ENCODE assay signal across 2 cellular contexts in the genomic region with DNA sequence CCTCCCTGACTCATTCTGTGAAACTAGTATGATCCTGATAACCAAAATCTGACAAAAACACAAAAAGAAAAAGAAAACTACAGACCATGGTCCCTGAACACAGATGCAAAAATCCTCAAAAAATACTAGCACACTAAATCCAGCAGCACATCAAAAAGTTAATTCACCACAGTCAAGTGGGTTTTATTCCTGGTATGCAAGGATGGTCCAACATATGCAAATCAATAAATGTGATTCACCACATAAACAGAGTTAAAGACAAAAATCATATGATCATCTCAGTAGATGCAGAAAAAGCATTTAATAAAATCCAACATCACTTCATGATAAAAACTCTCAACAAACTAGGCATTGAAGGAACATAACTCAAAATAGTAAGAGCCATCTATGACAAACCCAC.
TF ChIP-seq lines count a peak whose summit lies in the region.

No MANE protein-coding gene starts in this region.

TF ChIP-seq in A549, 52 proteins besides CTCF, POLR2A, EP300 and RAD21 (continued from another document):
- TF ChIP-seq, protein P1, sequence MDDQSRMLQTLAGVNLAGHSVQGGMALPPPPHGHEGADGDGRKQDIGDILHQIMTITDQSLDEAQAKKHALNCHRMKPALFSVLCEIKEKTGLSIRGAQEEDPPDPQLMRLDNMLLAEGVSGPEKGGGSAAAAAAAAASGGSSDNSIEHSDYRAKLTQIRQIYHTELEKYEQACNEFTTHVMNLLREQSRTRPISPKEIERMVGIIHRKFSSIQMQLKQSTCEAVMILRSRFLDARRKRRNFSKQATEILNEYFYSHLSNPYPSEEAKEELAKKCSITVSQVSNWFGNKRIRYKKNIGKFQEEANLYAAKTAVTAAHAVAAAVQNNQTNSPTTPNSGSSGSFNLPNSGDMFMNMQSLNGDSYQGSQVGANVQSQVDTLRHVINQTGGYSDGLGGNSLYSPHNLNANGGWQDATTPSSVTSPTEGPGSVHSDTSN (IDR thresholded peaks at IDR 0.05): no peak
- TF ChIP-seq RFX5 (IDR thresholded peaks at IDR 0.05) (no peak), BHLHE40 (IDR thresholded peaks at IDR 0.05; ENCODE audit: low read depth, low read length) (no peak), NR3C1 (IDR thresholded peaks at IDR 0.05) (no peak), TP53 (CRISPR knock-in tag; IDR thresholded peaks at IDR 0.05) (no peak), SMC3 (IDR thresholded peaks at IDR 0.05) (no peak), HEYL (CRISPR knock-in tag; IDR thresholded peaks at IDR 0.05) (no peak), ZSCAN20 (CRISPR knock-in tag; IDR thresholded peaks at IDR 0.05) (no peak), PHF8 (IDR thresholded peaks at IDR 0.05; ENCODE audit: borderline replicate concordance, low read depth) (no peak), CEBPB (IDR thresholded peaks at IDR 0.05) (no peak)
- TF ChIP-seq, protein P2, sequence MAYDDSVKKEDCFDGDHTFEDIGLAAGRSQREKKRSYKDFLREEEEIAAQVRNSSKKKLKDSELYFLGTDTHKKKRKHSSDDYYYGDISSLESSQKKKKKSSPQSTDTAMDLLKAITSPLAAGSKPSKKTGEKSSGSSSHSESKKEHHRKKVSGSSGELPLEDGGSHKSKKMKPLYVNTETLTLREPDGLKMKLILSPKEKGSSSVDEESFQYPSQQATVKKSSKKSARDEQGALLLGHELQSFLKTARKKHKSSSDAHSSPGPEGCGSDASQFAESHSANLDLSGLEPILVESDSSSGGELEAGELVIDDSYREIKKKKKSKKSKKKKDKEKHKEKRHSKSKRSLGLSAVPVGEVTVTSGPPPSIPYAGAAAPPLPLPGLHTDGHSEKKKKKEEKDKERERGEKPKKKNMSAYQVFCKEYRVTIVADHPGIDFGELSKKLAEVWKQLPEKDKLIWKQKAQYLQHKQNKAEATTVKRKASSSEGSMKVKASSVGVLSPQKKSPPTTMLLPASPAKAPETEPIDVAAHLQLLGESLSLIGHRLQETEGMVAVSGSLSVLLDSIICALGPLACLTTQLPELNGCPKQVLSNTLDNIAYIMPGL (CRISPR knock-in tag; IDR thresholded peaks at IDR 0.05; ENCODE audit: borderline replicate concordance): no peak

TF ChIP-seq in HEK293, 187 proteins besides CTCF, POLR2A, EP300 and RAD21 (continued from another document):
- TF ChIP-seq, protein P3, sequence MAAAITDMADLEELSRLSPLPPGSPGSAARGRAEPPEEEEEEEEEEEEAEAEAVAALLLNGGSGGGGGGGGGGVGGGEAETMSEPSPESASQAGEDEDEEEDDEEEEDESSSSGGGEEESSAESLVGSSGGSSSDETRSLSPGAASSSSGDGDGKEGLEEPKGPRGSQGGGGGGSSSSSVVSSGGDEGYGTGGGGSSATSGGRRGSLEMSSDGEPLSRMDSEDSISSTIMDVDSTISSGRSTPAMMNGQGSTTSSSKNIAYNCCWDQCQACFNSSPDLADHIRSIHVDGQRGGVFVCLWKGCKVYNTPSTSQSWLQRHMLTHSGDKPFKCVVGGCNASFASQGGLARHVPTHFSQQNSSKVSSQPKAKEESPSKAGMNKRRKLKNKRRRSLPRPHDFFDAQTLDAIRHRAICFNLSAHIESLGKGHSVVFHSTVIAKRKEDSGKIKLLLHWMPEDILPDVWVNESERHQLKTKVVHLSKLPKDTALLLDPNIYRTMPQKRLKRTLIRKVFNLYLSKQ (tag by site-specific recombination; IDR thresholded peaks at IDR 0.05; ENCODE audit: borderline replicate concordance): no peak
- TF ChIP-seq, protein P4, sequence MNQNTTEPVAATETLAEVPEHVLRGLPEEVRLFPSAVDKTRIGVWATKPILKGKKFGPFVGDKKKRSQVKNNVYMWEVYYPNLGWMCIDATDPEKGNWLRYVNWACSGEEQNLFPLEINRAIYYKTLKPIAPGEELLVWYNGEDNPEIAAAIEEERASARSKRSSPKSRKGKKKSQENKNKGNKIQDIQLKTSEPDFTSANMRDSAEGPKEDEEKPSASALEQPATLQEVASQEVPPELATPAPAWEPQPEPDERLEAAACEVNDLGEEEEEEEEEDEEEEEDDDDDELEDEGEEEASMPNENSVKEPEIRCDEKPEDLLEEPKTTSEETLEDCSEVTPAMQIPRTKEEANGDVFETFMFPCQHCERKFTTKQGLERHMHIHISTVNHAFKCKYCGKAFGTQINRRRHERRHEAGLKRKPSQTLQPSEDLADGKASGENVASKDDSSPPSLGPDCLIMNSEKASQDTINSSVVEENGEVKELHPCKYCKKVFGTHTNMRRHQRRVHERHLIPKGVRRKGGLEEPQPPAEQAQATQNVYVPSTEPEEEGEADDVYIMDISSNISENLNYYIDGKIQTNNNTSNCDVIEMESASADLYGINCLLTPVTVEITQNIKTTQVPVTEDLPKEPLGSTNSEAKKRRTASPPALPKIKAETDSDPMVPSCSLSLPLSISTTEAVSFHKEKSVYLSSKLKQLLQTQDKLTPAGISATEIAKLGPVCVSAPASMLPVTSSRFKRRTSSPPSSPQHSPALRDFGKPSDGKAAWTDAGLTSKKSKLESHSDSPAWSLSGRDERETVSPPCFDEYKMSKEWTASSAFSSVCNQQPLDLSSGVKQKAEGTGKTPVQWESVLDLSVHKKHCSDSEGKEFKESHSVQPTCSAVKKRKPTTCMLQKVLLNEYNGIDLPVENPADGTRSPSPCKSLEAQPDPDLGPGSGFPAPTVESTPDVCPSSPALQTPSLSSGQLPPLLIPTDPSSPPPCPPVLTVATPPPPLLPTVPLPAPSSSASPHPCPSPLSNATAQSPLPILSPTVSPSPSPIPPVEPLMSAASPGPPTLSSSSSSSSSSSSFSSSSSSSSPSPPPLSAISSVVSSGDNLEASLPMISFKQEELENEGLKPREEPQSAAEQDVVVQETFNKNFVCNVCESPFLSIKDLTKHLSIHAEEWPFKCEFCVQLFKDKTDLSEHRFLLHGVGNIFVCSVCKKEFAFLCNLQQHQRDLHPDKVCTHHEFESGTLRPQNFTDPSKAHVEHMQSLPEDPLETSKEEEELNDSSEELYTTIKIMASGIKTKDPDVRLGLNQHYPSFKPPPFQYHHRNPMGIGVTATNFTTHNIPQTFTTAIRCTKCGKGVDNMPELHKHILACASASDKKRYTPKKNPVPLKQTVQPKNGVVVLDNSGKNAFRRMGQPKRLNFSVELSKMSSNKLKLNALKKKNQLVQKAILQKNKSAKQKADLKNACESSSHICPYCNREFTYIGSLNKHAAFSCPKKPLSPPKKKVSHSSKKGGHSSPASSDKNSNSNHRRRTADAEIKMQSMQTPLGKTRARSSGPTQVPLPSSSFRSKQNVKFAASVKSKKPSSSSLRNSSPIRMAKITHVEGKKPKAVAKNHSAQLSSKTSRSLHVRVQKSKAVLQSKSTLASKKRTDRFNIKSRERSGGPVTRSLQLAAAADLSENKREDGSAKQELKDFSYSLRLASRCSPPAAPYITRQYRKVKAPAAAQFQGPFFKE (tag by site-specific recombination; IDR thresholded peaks at IDR 0.05; ENCODE audit: borderline replicate concordance): no peak
- TF ChIP-seq, protein P5, sequence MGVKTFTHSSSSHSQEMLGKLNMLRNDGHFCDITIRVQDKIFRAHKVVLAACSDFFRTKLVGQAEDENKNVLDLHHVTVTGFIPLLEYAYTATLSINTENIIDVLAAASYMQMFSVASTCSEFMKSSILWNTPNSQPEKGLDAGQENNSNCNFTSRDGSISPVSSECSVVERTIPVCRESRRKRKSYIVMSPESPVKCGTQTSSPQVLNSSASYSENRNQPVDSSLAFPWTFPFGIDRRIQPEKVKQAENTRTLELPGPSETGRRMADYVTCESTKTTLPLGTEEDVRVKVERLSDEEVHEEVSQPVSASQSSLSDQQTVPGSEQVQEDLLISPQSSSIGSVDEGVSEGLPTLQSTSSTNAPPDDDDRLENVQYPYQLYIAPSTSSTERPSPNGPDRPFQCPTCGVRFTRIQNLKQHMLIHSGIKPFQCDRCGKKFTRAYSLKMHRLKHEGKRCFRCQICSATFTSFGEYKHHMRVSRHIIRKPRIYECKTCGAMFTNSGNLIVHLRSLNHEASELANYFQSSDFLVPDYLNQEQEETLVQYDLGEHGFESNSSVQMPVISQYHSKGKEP (tag by site-specific recombination; IDR thresholded peaks at IDR 0.05): no peak
